ENCODE assay signal across 31 cellular contexts in genomic region chr16:3348547-3349167, GRCh38. TPM values are rescaled to one million over a fixed set of nuclear protein-coding genes. Genes with fewer than 3 reads are reported as not detected.
DNase-seq lines count a peak whose midpoint lies in the region; ATAC-seq, FAIRE-seq and TF ChIP-seq lines count a peak whose summit lies in the region.
"Had no signal": no experiment of that assay in that cellular context is flagged by ENCODE, and none has a peak within 500 bp of the region (broad histone marks: within the 10 kb centered on the region; RNA-seq: fewer than 3 reads in every experiment).

No MANE protein-coding gene starts in this region.

- no peak overlapping the region for H3K27ac Mint-ChIP-seq in naive thymus-derived CD4-positive, alpha-beta T cell
- H3K27ac Mint-ChIP-seq in WTC11: no peak overlapping the region
- H3K27ac Mint-ChIP-seq: activated naive CD4-positive, alpha-beta T cell treated with anti-CD3 and anti-CD28 coated beads, Interleukin-2, amount 50 U/mL, for 24 hours; stimulated activated naive CD8-positive, alpha-beta T cell treated with anti-CD3 and anti-CD28 coated beads, Interleukin-15, Interleukin-2, amounts not matched to agents 100 ng/mL and 50 ng/mL, for 24 hours; T-helper 2 cell treated with Interferon-gamma antibody and Interleukin-4, amounts not matched to agents 5 μg/mL and 100 μg/mL, for 36 hours had no signal

- DNase-seq in COLO668 (lab: John Stamatoyannopoulos, UW; ENCODE audit: unreplicated experiment) (peak; percentile 25), GM12865 (ENCODE audit: low read depth) (peak; percentile 7), NCI-H2107 treated with DMSO at 0.1 percent for 48 hours (lab: John Stamatoyannopoulos, UW; ENCODE audit: unreplicated experiment) (peak; percentile 92), K562 (ENCODE audit: extremely low read depth in 1 of 4, low spot score in 3 of 4) (peak; percentile 67 to 87 (median 80)), upper lobe of right lung (no peak), DMS 273 (lab: John Stamatoyannopoulos, UW; ENCODE audit: unreplicated experiment) (no peak), WTC11 (ENCODE audit: low spot score) (no peak)
- DNase-seq in naive thymus-derived CD4-positive, alpha-beta T cell: no peak
- DNase-seq: activated CD4-positive, CD25-positive, alpha-beta regulatory T cell treated with anti-CD3 and anti-CD28 coated beads, Interleukin-2, amount 50 U/mL, for 72 hours; activated T-cell treated with anti-CD3 and anti-CD28 coated beads, Interleukin-2, amount 50 U/mL, for 48 hours; DMS79; esophagus squamous epithelium; left colon; midbrain; NCI-H1092 treated with DMSO at 0.1 percent for 48 hours; NCI-H748 treated with DMSO at 0.1 percent for 48 hours; small intestine; stimulated activated CD4-positive, alpha-beta T cell treated with anti-CD3 and anti-CD28 coated beads, Interleukin-2, amount 100 ng/mL, for 48 hours had no signal

- H4K20me1 ChIP-seq in K562 (replicated peaks; ENCODE audit: control insufficient read depth, insufficient read depth, low read length): no peaks in the 10 kb centered on the region

- H3K79me2 ChIP-seq in K562 (ENCODE audit: control insufficient read depth, insufficient read depth, low read length): no peaks in the 10 kb centered on the region

- BruUV-seq in K562 (replicated peaks; lab: Mats Ljungman, UMichigan): no TSS peak

- no peak for TF ChIP-seq POLR2A in K562 (conservative IDR thresholded peaks at IDR 0.05)

- in situ Hi-C loops in K562 (cut with MboI): no loop called here

- H3K9me3 ChIP-seq in K562 (replicated peaks; ENCODE audit: control insufficient read depth, insufficient read depth, low read depth, low read length): no peaks in the 10 kb centered on the region
- H3K9me3 ChIP-seq in naive thymus-derived CD4-positive, alpha-beta T cell (ENCODE audit: control insufficient read depth in 2 of 3, low read length in 3 of 3): no peaks in the 10 kb centered on the region
- H3K9me3 ChIP-seq in upper lobe of right lung: no peaks in the 10 kb centered on the region
- H3K9me3 ChIP-seq: gastroesophageal sphincter, HAP-1, prostate gland had no signal

- TF ChIP-seq RAD21 in K562 (CRISPR knock-in tag; conservative IDR thresholded peaks at IDR 0.05 in 1 of 2, IDR thresholded peaks at IDR 0.05 in 1 of 2): no peak

- no peak overlapping the region for H3K4me3 Mint-ChIP-seq in naive thymus-derived CD4-positive, alpha-beta T cell
- no peak overlapping the region for H3K4me3 Mint-ChIP-seq in WTC11
- H3K4me3 Mint-ChIP-seq: activated naive CD4-positive, alpha-beta T cell treated with anti-CD3 and anti-CD28 coated beads, Interleukin-2, amount 50 U/mL, for 24 hours; neural crest cell; stimulated activated naive CD8-positive, alpha-beta T cell treated with anti-CD3 and anti-CD28 coated beads, Interleukin-15, Interleukin-2, amounts not matched to agents 100 ng/mL and 50 ng/mL, for 24 hours; T-helper 2 cell treated with Interferon-gamma antibody and Interleukin-4, amounts not matched to agents 5 μg/mL and 100 μg/mL, for 36 hours had no signal

- H3K4me3 ChIP-seq in GM12865 (ENCODE audit: low read depth, low read length) (no peak overlapping the region), K562 (no peak overlapping the region), upper lobe of right lung (no peak overlapping the region)
- H3K4me3 ChIP-seq in naive thymus-derived CD4-positive, alpha-beta T cell (ENCODE audit: low read length): no peak overlapping the region
- H3K4me3 ChIP-seq: esophagus squamous epithelium, gastroesophageal sphincter, HAP-1, prostate gland, SK-N-MC, tibial nerve had no signal

- peaks cover 3% of the 10 kb centered on the region for H3K9me1 ChIP-seq in K562 (ENCODE audit: control insufficient read depth, insufficient read depth, low read length)

- peaks cover 0 to 17% (median 0%) of the 10 kb centered on the region in 5 donors for H3K36me3 Mint-ChIP-seq in naive thymus-derived CD4-positive, alpha-beta T cell
- no peaks in the 10 kb centered on the region for H3K36me3 Mint-ChIP-seq in WTC11

- CTCF ChIA-PET in K562 (lab: Yijun Ruan, JAX; ENCODE audit: low intra/inter-chr PET ratio): no interaction called here
- CTCF ChIA-PET in naive thymus-derived CD4-positive, alpha-beta T cell (lab: Charles Lee): no interaction called here
- CTCF ChIA-PET in WTC11 (lab: Charles Lee): no interaction called here

- peak overlapping the region; percentile 58 for H3K4me2 ChIP-seq in K562 (ENCODE audit: insufficient read depth, low read length)

- peaks cover 0 to 3% (median 2%) of the 10 kb centered on the region in 7 donors for H3K4me1 Mint-ChIP-seq in naive thymus-derived CD4-positive, alpha-beta T cell
- no peaks in the 10 kb centered on the region for H3K4me1 Mint-ChIP-seq in WTC11
- H3K4me1 Mint-ChIP-seq: activated naive CD4-positive, alpha-beta T cell treated with anti-CD3 and anti-CD28 coated beads, Interleukin-2, amount 50 U/mL, for 24 hours; neural crest cell had no signal

- TF ChIP-seq CTCF in GM12865 (IDR thresholded peaks at IDR 0.05; ENCODE audit: insufficient read depth, low read depth, low read length, missing control alignments) (no peak), K562 (IDR thresholded peaks at IDR 0.05 in 2 of 3, conservative IDR thresholded peaks at IDR 0.05 in 1 of 3; ENCODE audit: insufficient read depth in 2 of 3, low read depth in 1 of 3, low read length in 3 of 3) (no peak), upper lobe of right lung (IDR thresholded peaks at IDR 0.05) (no peak), WTC11 (IDR thresholded peaks at IDR 0.05) (no peak)

- intact Hi-C loops in K562 (cut with micrococcal nuclease) (no loop called here), upper lobe of right lung (cut with DNase I) (no loop called here)
- intact Hi-C loops in naive thymus-derived CD4-positive, alpha-beta T cell (cut with micrococcal nuclease): no loop called here

- H3K27me3 ChIP-seq in K562 (ENCODE audit: control insufficient read depth in 2 of 2, insufficient read depth in 2 of 2, low read length in 2 of 2) (0 out of 5 replicates have a peak, but pooled peaks cover 0 to 4% of the 10 kb centered on the region in 2 experiments), upper lobe of right lung (no peaks in the 10 kb centered on the region)
- no peaks in the 10 kb centered on the region for H3K27me3 ChIP-seq in naive thymus-derived CD4-positive, alpha-beta T cell (ENCODE audit: control insufficient read depth in 2 of 2, insufficient read depth in 2 of 2, low read length in 2 of 2)
- H3K27me3 ChIP-seq: esophagus squamous epithelium, gastroesophageal sphincter, tibial nerve had no signal

- TF ChIP-seq EP300 in K562 (IDR thresholded peaks at IDR 0.05; ENCODE audit: low read length): peak; percentile 88

- POLR2A ChIA-PET in K562 (lab: Yijun Ruan, JAX) (interaction anchor here (0.6 to 1.4 kb wide), 2 partner anchors 66 to 140 kb away, joined by 3 to 5 read pairs; no protein-coding TSS in a partner anchor), WTC11 (lab: Charles Lee) (no interaction called here)
- POLR2A ChIA-PET in naive thymus-derived CD4-positive, alpha-beta T cell (lab: Charles Lee): no interaction called here

- peak; percentile 96 for FAIRE-seq in K562 (lab: Jason Lieb, UNC)
- FAIRE-seq: colon, small intestine had no signal

- WGBS in K562 (ENCODE audit: insufficient coverage, low coverage, missing lambda C conversion rate): 0% methylated on average over 4 of the region's 4 CpGs

- H3K9ac ChIP-seq in K562 (ENCODE audit: insufficient read depth in 1 of 2, low read depth in 2 of 2, low read length in 2 of 2): no peak overlapping the region

- peaks cover 0 to 23% (median 0%) of the 10 kb centered on the region in 11 donors for H3K9me3 Mint-ChIP-seq in naive thymus-derived CD4-positive, alpha-beta T cell
- H3K9me3 Mint-ChIP-seq in WTC11: peaks cover 22% of the 10 kb centered on the region
- H3K9me3 Mint-ChIP-seq: activated naive CD4-positive, alpha-beta T cell treated with anti-CD3 and anti-CD28 coated beads, Interleukin-2, amount 50 U/mL, for 24 hours; neural crest cell; stimulated activated naive CD8-positive, alpha-beta T cell treated with anti-CD3 and anti-CD28 coated beads, Interleukin-15, Interleukin-2, amounts not matched to agents 100 ng/mL and 50 ng/mL, for 24 hours had no signal

- no peak overlapping the region for H2AFZ ChIP-seq in K562 (ENCODE audit: low read depth, low read length)

- H3K36me3 ChIP-seq in K562 (ENCODE audit: control insufficient read depth, insufficient read depth, low read length) (no peaks in the 10 kb centered on the region), upper lobe of right lung (no peaks in the 10 kb centered on the region)
- H3K36me3 ChIP-seq in naive thymus-derived CD4-positive, alpha-beta T cell (ENCODE audit: control insufficient read depth in 2 of 3, insufficient read depth in 3 of 3, low read length in 3 of 3): no peaks in the 10 kb centered on the region
- H3K36me3 ChIP-seq: esophagus squamous epithelium, gastroesophageal sphincter, HAP-1, prostate gland, tibial nerve had no signal

- H3K27me3 Mint-ChIP-seq in naive thymus-derived CD4-positive, alpha-beta T cell: no peaks in the 10 kb centered on the region
- peaks cover 24% of the 10 kb centered on the region for H3K27me3 Mint-ChIP-seq in WTC11 (ENCODE audit: low read depth)
- H3K27me3 Mint-ChIP-seq: activated naive CD4-positive, alpha-beta T cell treated with anti-CD3 and anti-CD28 coated beads, Interleukin-2, amount 50 U/mL, for 24 hours; stimulated activated naive CD8-positive, alpha-beta T cell treated with anti-CD3 and anti-CD28 coated beads, Interleukin-15, Interleukin-2, amounts not matched to agents 100 ng/mL and 50 ng/mL, for 24 hours had no signal

- ATAC-seq in K562 (peak; percentile 96), upper lobe of right lung (no peak), WTC11 (no peak)
- no peak for ATAC-seq in naive thymus-derived CD4-positive, alpha-beta T cell
- ATAC-seq: gastroesophageal sphincter, left colon, Panc1 had no signal

- no peak overlapping the region for H3K27ac ChIP-seq in K562 (ENCODE audit: extremely low read depth, low read depth, low read length)
- no peak overlapping the region for H3K27ac ChIP-seq in naive thymus-derived CD4-positive, alpha-beta T cell (ENCODE audit: low read depth, low read length)
- no peak overlapping the region for H3K27ac ChIP-seq in upper lobe of right lung
- H3K27ac ChIP-seq: esophagus squamous epithelium, gastroesophageal sphincter, prostate gland, SK-N-MC, tibial nerve had no signal

- H3K4me1 ChIP-seq in K562 (replicated peaks in 1 of 2; ENCODE audit: control insufficient read depth in 2 of 2, insufficient read depth in 2 of 2, low read length in 2 of 2) (peaks cover 14 to 16% of the 10 kb centered on the region in 2 experiments), upper lobe of right lung (no peaks in the 10 kb centered on the region)
- H3K4me1 ChIP-seq in naive thymus-derived CD4-positive, alpha-beta T cell (ENCODE audit: control insufficient read depth in 2 of 2, insufficient read depth in 2 of 2, low read length in 2 of 2): no peaks in the 10 kb centered on the region
- H3K4me1 ChIP-seq: esophagus squamous epithelium, gastroesophageal sphincter, HAP-1, prostate gland, tibial nerve had no signal

RNA-seq across cellular contexts. Expression of gene OR2C1, which starts 7.0 kb away (rescaled TPM):
- total RNA-seq in K562 (2011; cell fraction: chromatin; rRNA removed; ENCODE audit: low replicate concordance): not detected in 2 replicates
- total RNA-seq in K562 (2011; cell fraction: nucleolus; rRNA removed): not detected in 2 replicates
- total RNA-seq in K562 (2011; cell fraction: nucleoplasm; rRNA removed): not detected in 2 replicates
- total RNA-seq in K562 (2014; rRNA removed): not detected in 2 replicates
- not detected in 2 replicates for total RNA-seq in K562 (2014; rRNA removed; fragmentation: Illumina TruSeq; extraction: Trizol)
- not detected in 2 replicates for total RNA-seq in K562 (2015; rRNA removed; fragmentation: Illumina TruSeq; extraction: Trizol)
- total RNA-seq in K562 (2021): not detected in 2 replicates
- not detected in 2 replicates for polyA plus RNA-seq in K562 (2011; rRNA removed)
- polyA plus RNA-seq in K562 (2011; cell fraction: cytosol; rRNA removed): not detected in 2 replicates
- polyA plus RNA-seq in K562 (2011; cell fraction: nucleus; rRNA removed): not detected in 2 replicates
- polyA plus RNA-seq in K562 (2012): not detected in 2 replicates
- not detected in 2 replicates for polyA plus RNA-seq in K562 (2014; fragmentation: Illumina TruSeq; extraction: Trizol)
- polyA plus RNA-seq in K562 (2014; fragmentation: Nextera tagmentation; extraction: Ambion mirVana): not detected
- not detected in 2 replicates for polyA plus RNA-seq in K562 (2014; rRNA removed)
- polyA minus RNA-seq in K562 (2011; rRNA and poly(A)+ RNA removed): 0.30 TPM in 1 of 2 replicates, not detected in the other
- not detected in 2 replicates for polyA minus RNA-seq in K562 (2011; cell fraction: cytosol; rRNA and poly(A)+ RNA removed)
- not detected in 2 replicates for polyA minus RNA-seq in K562 (2011; cell fraction: nucleus; rRNA and poly(A)+ RNA removed)
- under 1 TPM in 3 of 5 experiments, not detected in 2; 0.35 to 0.65 (median 0.50) TPM for total RNA-seq in naive thymus-derived CD4-positive, alpha-beta T cell
- under 1 TPM; 0.24 to 0.65 TPM for polyA plus RNA-seq in naive thymus-derived CD4-positive, alpha-beta T cell
- total RNA-seq in upper lobe of right lung: not detected
- total RNA-seq in WTC11 (2021): not detected in 3 replicates
- total RNA-seq: activated CD8-positive, alpha-beta memory T cell treated with anti-CD3 and anti-CD28 coated beads for 36 hours; esophagus squamous epithelium; HT-29; left colon had no signal

RNA-seq across cellular contexts. Expression of gene ZNF75A, which starts 43.4 kb away (rescaled TPM):
- 36.3 and 66.8 TPM in 2 replicates for total RNA-seq in K562 (2011; cell fraction: chromatin; rRNA removed; ENCODE audit: low replicate concordance)
- 23.4 and 28.7 TPM in 2 replicates for total RNA-seq in K562 (2011; cell fraction: nucleolus; rRNA removed)
- 36.6 and 52.4 TPM in 2 replicates for total RNA-seq in K562 (2011; cell fraction: nucleoplasm; rRNA removed)
- total RNA-seq in K562 (2014; rRNA removed) (14.0 and 15.8 TPM in 2 replicates), K562 (2014; rRNA removed; fragmentation: Illumina TruSeq; extraction: Trizol) (23.2 and 26.2 TPM in 2 replicates), K562 (2015; rRNA removed; fragmentation: Illumina TruSeq; extraction: Trizol) (15.8 and 17.1 TPM in 2 replicates), K562 (2021) (13.9 and 14.2 TPM in 2 replicates), upper lobe of right lung (26.1 TPM), WTC11 (2021) (21.8 to 31.5 TPM (median 23.5 TPM) in 3 replicates)
- polyA plus RNA-seq in K562 (2011; rRNA removed) (13.9 and 20.8 TPM in 2 replicates), K562 (2014; fragmentation: Illumina TruSeq; extraction: Trizol) (21.2 and 24.5 TPM in 2 replicates), K562 (2014; fragmentation: Nextera tagmentation; extraction: Ambion mirVana) (10 to 100 TPM in 1 of 2 experiments, 1 to 10 TPM in 1; 7.2 to 10.1 TPM), K562 (2014; rRNA removed) (15.8 and 18.6 TPM in 2 replicates)
- 4.4 and 5.7 TPM in 2 replicates for polyA plus RNA-seq in K562 (2011; cell fraction: cytosol; rRNA removed)
- 14.2 and 18.7 TPM in 2 replicates for polyA plus RNA-seq in K562 (2011; cell fraction: nucleus; rRNA removed)
- 10.5 and 12.1 TPM in 2 replicates for polyA plus RNA-seq in K562 (2012)
- 16.0 and 17.9 TPM in 2 replicates for polyA minus RNA-seq in K562 (2011; rRNA and poly(A)+ RNA removed)
- 5.2 and 6.5 TPM in 2 replicates for polyA minus RNA-seq in K562 (2011; cell fraction: cytosol; rRNA and poly(A)+ RNA removed)
- polyA minus RNA-seq in K562 (2011; cell fraction: nucleus; rRNA and poly(A)+ RNA removed): 10.2 and 12.6 TPM in 2 replicates
- 10 to 100 TPM; 27.7 to 90.6 (median 53.4) TPM for total RNA-seq in naive thymus-derived CD4-positive, alpha-beta T cell
- 10 to 100 TPM; 31.0 to 35.1 TPM for polyA plus RNA-seq in naive thymus-derived CD4-positive, alpha-beta T cell

RNA-seq across cellular contexts. Expression of gene TIGD7, which starts 43.4 kb away (rescaled TPM):
- total RNA-seq in K562 (2011; cell fraction: chromatin; rRNA removed; ENCODE audit: low replicate concordance): 12.1 and 20.7 TPM in 2 replicates
- 9.7 and 9.8 TPM in 2 replicates for total RNA-seq in K562 (2011; cell fraction: nucleolus; rRNA removed)
- total RNA-seq in K562 (2011; cell fraction: nucleoplasm; rRNA removed): 11.8 and 14.0 TPM in 2 replicates
- total RNA-seq in K562 (2014; rRNA removed) (4.9 and 5.8 TPM in 2 replicates), K562 (2014; rRNA removed; fragmentation: Illumina TruSeq; extraction: Trizol) (9.1 and 13.0 TPM in 2 replicates), K562 (2015; rRNA removed; fragmentation: Illumina TruSeq; extraction: Trizol) (5.4 and 6.7 TPM in 2 replicates), K562 (2021) (5.2 and 6.2 TPM in 2 replicates), upper lobe of right lung (6.9 TPM), WTC11 (2021) (5.3 to 7.4 TPM (median 7.0 TPM) in 3 replicates)
- polyA plus RNA-seq in K562 (2011; rRNA removed) (8.7 and 10.7 TPM in 2 replicates), K562 (2014; fragmentation: Illumina TruSeq; extraction: Trizol) (9.0 and 9.4 TPM in 2 replicates), K562 (2014; fragmentation: Nextera tagmentation; extraction: Ambion mirVana) (1 to 10 TPM in 1 of 2 experiments, under 1 TPM in 1; 0.84 to 2.0 TPM), K562 (2014; rRNA removed) (8.0 and 8.9 TPM in 2 replicates)
- polyA plus RNA-seq in K562 (2011; cell fraction: cytosol; rRNA removed): 2.7 and 5.2 TPM in 2 replicates
- polyA plus RNA-seq in K562 (2011; cell fraction: nucleus; rRNA removed): 7.1 and 7.7 TPM in 2 replicates
- 3.7 and 5.0 TPM in 2 replicates for polyA plus RNA-seq in K562 (2012)
- 9.3 and 9.5 TPM in 2 replicates for polyA minus RNA-seq in K562 (2011; rRNA and poly(A)+ RNA removed)
- polyA minus RNA-seq in K562 (2011; cell fraction: cytosol; rRNA and poly(A)+ RNA removed): 2.8 and 4.1 TPM in 2 replicates
- 4.6 and 6.7 TPM in 2 replicates for polyA minus RNA-seq in K562 (2011; cell fraction: nucleus; rRNA and poly(A)+ RNA removed)
- 10 to 100 TPM in 2 of 5 experiments, 1 to 10 TPM in 3; 4.9 to 18.4 (median 5.5) TPM for total RNA-seq in naive thymus-derived CD4-positive, alpha-beta T cell
- 1 to 10 TPM; 5.6 to 6.0 TPM for polyA plus RNA-seq in naive thymus-derived CD4-positive, alpha-beta T cell
- total RNA-seq: HT-29 had no signal

RNA-seq across cellular contexts. Expression of gene ZSCAN32, which starts 52.1 kb away (rescaled TPM):
- 39.5 and 41.5 TPM in 2 replicates for total RNA-seq in K562 (2011; cell fraction: chromatin; rRNA removed; ENCODE audit: low replicate concordance)
- total RNA-seq in K562 (2011; cell fraction: nucleolus; rRNA removed): 21.5 and 22.1 TPM in 2 replicates
- 24.3 and 25.0 TPM in 2 replicates for total RNA-seq in K562 (2011; cell fraction: nucleoplasm; rRNA removed)
- total RNA-seq in K562 (2014; rRNA removed): 14.6 and 16.3 TPM in 2 replicates
- 21.1 and 21.3 TPM in 2 replicates for total RNA-seq in K562 (2014; rRNA removed; fragmentation: Illumina TruSeq; extraction: Trizol)
- 16.6 and 17.9 TPM in 2 replicates for total RNA-seq in K562 (2015; rRNA removed; fragmentation: Illumina TruSeq; extraction: Trizol)
- total RNA-seq in K562 (2021): 16.5 TPM in 2 replicates
- polyA plus RNA-seq in K562 (2011; rRNA removed): 28.5 and 29.4 TPM in 2 replicates
- 17.9 and 18.3 TPM in 2 replicates for polyA plus RNA-seq in K562 (2011; cell fraction: cytosol; rRNA removed)
- polyA plus RNA-seq in K562 (2011; cell fraction: nucleus; rRNA removed): 32.4 and 37.3 TPM in 2 replicates
- 11.6 and 20.5 TPM in 2 replicates for polyA plus RNA-seq in K562 (2012)
- 22.6 and 26.1 TPM in 2 replicates for polyA plus RNA-seq in K562 (2014; fragmentation: Illumina TruSeq; extraction: Trizol)
- 10 to 100 TPM; 16.0 to 24.6 TPM for polyA plus RNA-seq in K562 (2014; fragmentation: Nextera tagmentation; extraction: Ambion mirVana)
- polyA plus RNA-seq in K562 (2014; rRNA removed): 18.4 and 19.2 TPM in 2 replicates
- polyA minus RNA-seq in K562 (2011; rRNA and poly(A)+ RNA removed): 20.5 and 21.2 TPM in 2 replicates
- 6.0 and 10.7 TPM in 2 replicates for polyA minus RNA-seq in K562 (2011; cell fraction: cytosol; rRNA and poly(A)+ RNA removed)
- 8.8 and 13.7 TPM in 2 replicates for polyA minus RNA-seq in K562 (2011; cell fraction: nucleus; rRNA and poly(A)+ RNA removed)
- total RNA-seq in naive thymus-derived CD4-positive, alpha-beta T cell: 10 to 100 TPM in 4 of 5 experiments, 1 to 10 TPM in 1; 9.7 to 31.1 (median 19.0) TPM
- polyA plus RNA-seq in naive thymus-derived CD4-positive, alpha-beta T cell: 10 to 100 TPM; 14.6 to 24.3 TPM
- total RNA-seq in upper lobe of right lung: 13.1 TPM
- 16.0 to 17.9 TPM (median 16.7 TPM) in 3 replicates for total RNA-seq in WTC11 (2021)

RNA-seq across cellular contexts. Expression of gene ZNF174, which starts 52.4 kb away (rescaled TPM):
- 20.1 and 25.2 TPM in 2 replicates for total RNA-seq in K562 (2011; cell fraction: chromatin; rRNA removed; ENCODE audit: low replicate concordance)
- total RNA-seq in K562 (2011; cell fraction: nucleolus; rRNA removed): 18.3 and 21.2 TPM in 2 replicates
- total RNA-seq in K562 (2011; cell fraction: nucleoplasm; rRNA removed): 14.8 and 19.4 TPM in 2 replicates
- total RNA-seq in K562 (2014; rRNA removed) (13.7 and 16.3 TPM in 2 replicates), K562 (2014; rRNA removed; fragmentation: Illumina TruSeq; extraction: Trizol) (10.0 TPM in 2 replicates), K562 (2015; rRNA removed; fragmentation: Illumina TruSeq; extraction: Trizol) (11.5 and 12.5 TPM in 2 replicates), K562 (2021) (11.2 and 12.4 TPM in 2 replicates), upper lobe of right lung (7.7 TPM), WTC11 (2021) (11.3 to 13.8 TPM (median 11.7 TPM) in 3 replicates)
- polyA plus RNA-seq in K562 (2011; rRNA removed) (13.3 and 14.5 TPM in 2 replicates), K562 (2014; fragmentation: Illumina TruSeq; extraction: Trizol) (14.9 and 19.1 TPM in 2 replicates), K562 (2014; fragmentation: Nextera tagmentation; extraction: Ambion mirVana) (1 to 10 TPM; 5.1 to 8.3 TPM), K562 (2014; rRNA removed) (12.4 and 13.1 TPM in 2 replicates)
- polyA plus RNA-seq in K562 (2011; cell fraction: cytosol; rRNA removed): 9.0 and 10.8 TPM in 2 replicates
- 23.0 and 23.8 TPM in 2 replicates for polyA plus RNA-seq in K562 (2011; cell fraction: nucleus; rRNA removed)
- 9.4 and 13.7 TPM in 2 replicates for polyA plus RNA-seq in K562 (2012)
- 5.3 and 7.0 TPM in 2 replicates for polyA minus RNA-seq in K562 (2011; rRNA and poly(A)+ RNA removed)
- polyA minus RNA-seq in K562 (2011; cell fraction: cytosol; rRNA and poly(A)+ RNA removed): 5.5 and 6.1 TPM in 2 replicates
- 10.0 and 14.0 TPM in 2 replicates for polyA minus RNA-seq in K562 (2011; cell fraction: nucleus; rRNA and poly(A)+ RNA removed)
- total RNA-seq in naive thymus-derived CD4-positive, alpha-beta T cell: 10 to 100 TPM in 3 of 5 experiments, 1 to 10 TPM in 2; 4.7 to 22.8 (median 13.5) TPM
- 10 to 100 TPM; 11.0 to 26.4 TPM for polyA plus RNA-seq in naive thymus-derived CD4-positive, alpha-beta T cell

Comparison
In these comparisons a context has a peak if more than half of its experiments do, and no peak if none do; other contexts are left out.
1. DNase-seq: peak in COLO668 (single experiment), GM12865 (single experiment), NCI-H2107 treated with DMSO at 0.1 percent for 48 hours (single experiment) and K562 (4 of 4); none in naive thymus-derived CD4-positive, alpha-beta T cell (0 of 9), upper lobe of right lung (single experiment), DMS 273 (single experiment) and WTC11 (single experiment).